Comparison of ENCODE assay signal across 8 cellular contexts in the genomic region with DNA sequence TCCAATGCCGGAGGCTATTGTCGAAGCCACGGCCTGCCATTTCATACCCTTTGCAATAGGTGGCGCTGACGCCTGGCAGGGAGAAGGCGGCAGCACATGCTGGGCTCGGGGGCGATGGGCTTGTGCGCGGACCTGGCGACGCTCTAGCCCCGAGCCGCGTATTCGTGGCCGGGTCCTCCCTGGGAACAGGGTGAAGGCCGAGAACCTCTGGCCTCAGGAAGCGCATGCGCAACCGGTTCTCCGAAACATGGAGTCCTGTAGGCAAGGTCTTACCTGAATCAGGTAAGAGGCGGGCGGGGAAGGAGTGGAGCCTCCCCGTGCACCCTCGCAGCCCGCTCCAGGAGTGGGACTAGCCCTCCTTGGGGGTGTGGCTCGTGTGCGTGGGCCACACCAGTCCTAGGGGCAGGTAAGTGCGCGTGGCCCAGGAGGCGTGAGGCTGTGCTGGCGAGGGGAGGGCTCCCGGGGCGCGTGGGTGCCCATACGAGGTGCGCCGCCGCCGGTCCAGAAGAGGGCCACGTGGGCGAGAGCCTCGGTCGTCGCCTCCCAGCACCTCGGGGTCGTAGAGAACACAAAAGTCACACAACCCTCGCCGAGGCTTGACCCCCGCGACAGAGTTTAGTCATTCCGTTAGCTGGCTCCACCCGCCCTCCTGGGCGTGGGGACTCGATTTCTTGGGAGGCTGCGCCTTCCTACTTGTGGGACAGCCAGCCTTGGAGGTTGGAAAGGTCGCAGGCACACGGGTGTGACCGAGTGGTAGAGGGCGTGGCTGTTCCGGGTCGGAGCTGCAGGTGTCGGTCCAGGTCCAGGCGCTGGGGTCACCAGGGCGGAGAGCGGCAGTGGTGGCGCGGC. TPM values are rescaled to one million over a fixed set of nuclear protein-coding genes. Genes with fewer than 3 reads are reported as not detected.
A peak's percentile ranks its signal among the peaks of the same experiment; 100 is the strongest.
DNase-seq lines count a peak whose midpoint lies in the region; ATAC-seq and TF ChIP-seq lines count a peak whose summit lies in the region.

No MANE protein-coding gene starts in this region.

- ATAC-seq in HG03442 (IDR thresholded peaks at IDR 0.05; ENCODE audit: unreplicated experiment) (peak; percentile 43), GM21526 (IDR thresholded peaks at IDR 0.05; ENCODE audit: low FRiP score, unreplicated experiment) (no peak), HG03108 (IDR thresholded peaks at IDR 0.05; ENCODE audit: unreplicated experiment) (no peak)

- H3K36me3 Mint-ChIP-seq in activated naive CD8-positive, alpha-beta T cell treated with anti-CD3 and anti-CD28 coated beads for 36 hours, result peaks cover 3% of the 10 kb centered on the region

- H3K4me3 ChIP-seq in right atrium auricular region (peak overlapping the region; percentile 37 to 55), rectal smooth muscle tissue (ENCODE audit: low read length) (peak overlapping the region; percentile 64)

- no peaks in the 10 kb centered on the region for H3K9me3 ChIP-seq in right atrium auricular region

- H3K9ac ChIP-seq in rectal smooth muscle tissue (ENCODE audit: low read length), result no peak overlapping the region

- peak overlapping the region; percentile 79 for H3K27ac Mint-ChIP-seq in activated naive CD8-positive, alpha-beta T cell treated with anti-CD3 and anti-CD28 coated beads for 36 hours

- H3K4me1 ChIP-seq in right atrium auricular region (peaks cover 0 to 9% of the 10 kb centered on the region in 2 donors), rectal smooth muscle tissue (ENCODE audit: control insufficient read depth, insufficient read depth, low read length) (peaks cover 4% of the 10 kb centered on the region)

- H3K36me3 ChIP-seq in right atrium auricular region (no peaks in the 10 kb centered on the region), rectal smooth muscle tissue (ENCODE audit: control insufficient read depth, insufficient read depth, low read length) (no peaks in the 10 kb centered on the region)

- peaks cover 19% of the 10 kb centered on the region for H3K4me1 Mint-ChIP-seq in activated naive CD8-positive, alpha-beta T cell treated with anti-CD3 and anti-CD28 coated beads for 36 hours

- no peaks in the 10 kb centered on the region for H3K9me3 Mint-ChIP-seq in activated naive CD8-positive, alpha-beta T cell treated with anti-CD3 and anti-CD28 coated beads for 36 hours

- H3K27ac ChIP-seq in right atrium auricular region (no peak overlapping the region), rectal smooth muscle tissue (ENCODE audit: low read depth, low read length) (no peak overlapping the region)

- H3K27me3 ChIP-seq in right atrium auricular region, result peaks cover 0 to 4% of the 10 kb centered on the region in 2 donors
- no peaks in the 10 kb centered on the region for H3K27me3 ChIP-seq in rectal smooth muscle tissue (ENCODE audit: control insufficient read depth, insufficient read depth, low read length)

- DNase-seq in DMS79 (lab: John Stamatoyannopoulos, UW), result peak; percentile 72
- peak; percentile 95 to 96 for DNase-seq in SHP77 (lab: John Stamatoyannopoulos, UW)
- peak; percentile 74 for DNase-seq in activated naive CD8-positive, alpha-beta T cell treated with anti-CD3 and anti-CD28 coated beads for 36 hours
- DNase-seq in right atrium auricular region (ENCODE audit: low spot score), result no peak

- peaks cover 18% of the 10 kb centered on the region for H3K27me3 Mint-ChIP-seq in activated naive CD8-positive, alpha-beta T cell treated with anti-CD3 and anti-CD28 coated beads for 36 hours

- H3K4me3 Mint-ChIP-seq in activated naive CD8-positive, alpha-beta T cell treated with anti-CD3 and anti-CD28 coated beads for 36 hours, result peak overlapping the region; percentile 77

- peak; percentile 58 to 84 for TF ChIP-seq CTCF in right atrium auricular region (IDR thresholded peaks at IDR 0.05)

RNA-seq across cellular contexts. Expression of a gene that starts 5.5 kb away (rescaled TPM):
- total RNA-seq in activated naive CD8-positive, alpha-beta T cell treated with anti-CD3 and anti-CD28 coated beads for 36 hours, result 10 to 100 TPM; 15.1 to 18.4 TPM
- total RNA-seq in right atrium auricular region, result 10 to 100 TPM in 1 of 2 donors, 1 to 10 TPM in 1; 7.2 to 27.8 TPM

RNA-seq across cellular contexts. Expression of a gene that starts 45.5 kb away (rescaled TPM):
- 10 to 100 TPM; 22.3 to 26.5 TPM for total RNA-seq in activated naive CD8-positive, alpha-beta T cell treated with anti-CD3 and anti-CD28 coated beads for 36 hours
- total RNA-seq in right atrium auricular region, result 1 to 10 TPM; 1.5 to 5.5 TPM
